1 cellular context compared by ENCODE assay signal in genomic region chr4:3516836-3517730, GRCh38.
TF ChIP-seq lines count a peak whose summit lies in the region.

No MANE protein-coding gene starts in this region.

TF ChIP-seq in endothelial cell of umbilical vein, 7 proteins besides CTCF, POLR2A, EP300 and RAD21 (continued from another document):
- TF ChIP-seq EZH2 (IDR thresholded peaks at IDR 0.05; ENCODE audit: borderline replicate concordance, low read depth, low read length, severe bottlenecking) (no peak), GATA2 (IDR thresholded peaks at IDR 0.05; ENCODE audit: insufficient read depth, insufficient read length, low read depth, low read length) (no peak)
